ENCODE assay signal across 22 cellular contexts in the genomic region with DNA sequence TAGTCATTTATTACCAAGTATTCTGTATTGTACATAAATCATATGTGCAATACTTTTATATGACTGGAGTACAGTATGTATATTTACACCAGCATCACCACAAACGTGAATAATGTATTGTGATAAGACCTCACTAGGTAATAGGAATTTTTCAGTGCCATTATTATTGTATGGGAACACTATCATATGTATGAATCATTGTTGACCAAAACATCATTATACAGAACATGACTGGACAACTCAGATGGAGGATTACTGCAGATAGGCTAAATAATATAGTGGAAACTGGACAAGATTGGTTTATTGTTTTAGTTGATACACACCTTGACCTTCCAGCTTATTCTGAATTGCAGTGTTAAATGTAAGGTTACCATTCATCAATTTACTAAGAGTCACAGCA.
"Had no signal": no experiment of that assay in that cellular context is flagged by ENCODE, and none has a peak within 500 bp of the region (broad histone marks: within the 10 kb centered on the region; RNA-seq: fewer than 3 reads in every experiment).

No MANE protein-coding gene starts in this region.

- H3K9ac ChIP-seq: neural progenitor cell had no signal

- DNase-seq: activated CD4-positive, alpha-beta T cell treated with anti-CD3 and anti-CD28 coated beads for 48 hours; activated CD4-positive, alpha-beta T cell treated with anti-CD3 and anti-CD28 coated beads, Interleukin-2, amount 50 U/mL, for 48 hours; activated CD8-positive, alpha-beta memory T cell treated with anti-CD3 and anti-CD28 coated beads for 24 hours; activated gamma-delta T cell; activated naive CD4-positive, alpha-beta T cell treated with anti-CD3 and anti-CD28 coated beads, Interleukin-2, amount 50 U/mL, for 16 hours; amygdala; endodermal cell; hippocampal formation; immature natural killer cell; kidney; midbrain; naive thymus-derived CD8-positive, alpha-beta T cell; right cardiac atrium; spleen; stimulated activated naive CD4-positive, alpha-beta T cell treated with Interleukin-2 at 50 U/mL for 16 hours had no signal

- H3K9me3 ChIP-seq: gastroesophageal sphincter, spleen, tibial nerve had no signal

- H3K4me3 Mint-ChIP-seq: central memory CD8-positive, alpha-beta T cell; dendritic cell treated with granulocyte-macrophage colony-stimulating factor and Interleukin-4, amounts not matched to agents 40 ng/mL and 50 ng/mL, for 4 days; endodermal cell; immature natural killer cell; memory B cell; naive thymus-derived CD8-positive, alpha-beta T cell; neural progenitor cell had no signal

- ATAC-seq: gastroesophageal sphincter, right cardiac atrium had no signal

- H3K4me1 Mint-ChIP-seq: neural progenitor cell had no signal

- H3K27ac Mint-ChIP-seq: dendritic cell treated with granulocyte-macrophage colony-stimulating factor and Interleukin-4, amounts not matched to agents 40 ng/mL and 50 ng/mL, for 4 days; endodermal cell; memory B cell; naive thymus-derived CD8-positive, alpha-beta T cell; neural progenitor cell had no signal

- H3K4me2 ChIP-seq: neural progenitor cell had no signal

- H3K27ac ChIP-seq: gastroesophageal sphincter, neural progenitor cell, spleen, tibial nerve, VCaP had no signal

- H3K4me1 ChIP-seq: neural progenitor cell had no signal

- H3K9me3 Mint-ChIP-seq: central memory CD8-positive, alpha-beta T cell; dendritic cell treated with granulocyte-macrophage colony-stimulating factor and Interleukin-4, amounts not matched to agents 40 ng/mL and 50 ng/mL, for 4 days; endodermal cell; immature natural killer cell; memory B cell; naive thymus-derived CD8-positive, alpha-beta T cell; neural progenitor cell had no signal

- H2AFZ ChIP-seq: neural progenitor cell had no signal

- H3K27me3 Mint-ChIP-seq: central memory CD8-positive, alpha-beta T cell; dendritic cell treated with granulocyte-macrophage colony-stimulating factor and Interleukin-4, amounts not matched to agents 40 ng/mL and 50 ng/mL, for 4 days; memory B cell; naive thymus-derived CD8-positive, alpha-beta T cell had no signal

- H3K27me3 ChIP-seq: gastroesophageal sphincter, neural progenitor cell, spleen, tibial nerve had no signal

- H3K4me3 ChIP-seq: gastroesophageal sphincter, neural progenitor cell, spleen, tibial nerve had no signal
